ENCODE assay signal across 8 cellular contexts in the genomic region with DNA sequence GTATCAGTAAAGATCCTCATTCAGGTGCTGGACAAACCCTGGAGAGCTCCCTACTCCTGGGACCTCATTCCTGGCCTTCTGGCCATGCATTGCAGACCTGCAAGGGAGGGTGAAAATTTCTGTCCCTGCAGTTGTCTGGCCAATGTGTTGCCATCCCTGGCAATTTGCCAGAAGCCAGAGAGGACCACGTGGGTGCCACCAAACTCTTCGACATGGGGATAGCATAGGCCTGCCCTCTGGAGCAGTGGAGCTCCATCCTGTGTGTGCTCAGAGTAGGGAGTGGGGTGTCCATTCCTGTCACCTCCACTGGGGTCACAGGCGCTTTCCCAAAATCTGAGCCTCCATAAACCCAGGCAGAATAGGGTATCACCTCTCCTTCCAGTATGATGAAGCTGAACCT. TPM values are rescaled to one million over a fixed set of nuclear protein-coding genes. Genes with fewer than 3 reads are reported as not detected.
"Had no signal": no experiment of that assay in that cellular context is flagged by ENCODE, and none has a peak within 500 bp of the region (broad histone marks: within the 10 kb centered on the region; RNA-seq: fewer than 3 reads in every experiment).

No MANE protein-coding gene starts in this region.

- H3K4me3 ChIP-seq: GM23338 had no signal

- H3K4me2 ChIP-seq: GM23338 had no signal

- H3K27ac Mint-ChIP-seq: GM23338, H9 had no signal

- ATAC-seq: GM23338 had no signal

- FAIRE-seq: H1, H54, HTR-8/SVneo had no signal

- H3K4me1 Mint-ChIP-seq: GM23338, H9 had no signal

- H2AFZ ChIP-seq: GM23338 had no signal

- DNase-seq: H9, HCEC 1CT, IMR-90, KBM-7 had no signal

- H3K4me3 Mint-ChIP-seq: GM23338, H9 had no signal

RNA-seq across cellular contexts. Expression of a gene that starts 31.2 kb away (rescaled TPM):
- total RNA-seq: H1 had no signal
- polyA plus RNA-seq: IMR-90 had no signal
